Comparison of ENCODE assay signal across 2 cellular contexts in the genomic region with DNA sequence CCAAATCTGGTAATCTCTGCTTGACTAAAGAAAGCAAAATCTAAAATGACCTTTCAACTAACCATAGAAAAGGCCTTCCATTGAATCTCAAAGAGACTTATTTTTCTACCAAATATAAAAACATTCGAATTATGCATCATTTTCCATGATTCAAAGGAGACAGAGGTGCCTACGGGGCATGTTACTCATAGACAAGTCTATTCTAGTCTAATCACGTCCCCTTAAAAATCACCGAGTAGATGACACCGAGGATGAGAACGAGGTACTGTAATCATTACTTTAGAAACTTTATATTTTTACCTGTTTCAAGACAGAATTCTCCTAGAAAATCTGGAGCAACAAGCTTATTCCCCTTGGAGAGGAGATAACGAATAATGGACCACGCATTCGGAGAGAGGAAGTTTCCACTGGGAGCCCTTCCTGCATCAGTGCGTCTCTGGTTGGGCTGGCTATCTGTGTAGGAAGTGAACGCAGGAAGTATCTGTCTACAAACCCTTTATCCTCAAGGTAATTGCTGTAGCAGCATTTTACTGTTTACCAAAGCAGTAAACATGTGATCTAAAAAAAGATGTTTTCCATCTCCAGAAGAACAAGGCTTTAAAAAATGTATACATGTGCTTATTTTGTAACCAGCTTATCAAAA.
A peak's percentile ranks its signal among the peaks of the same experiment; 100 is the strongest.
TF ChIP-seq lines count a peak whose summit lies in the region.

No MANE protein-coding gene starts in this region.

TF ChIP-seq in HEK293, 187 proteins besides CTCF, POLR2A, EP300 and RAD21 (continued from another document):
- TF ChIP-seq, protein P1, sequence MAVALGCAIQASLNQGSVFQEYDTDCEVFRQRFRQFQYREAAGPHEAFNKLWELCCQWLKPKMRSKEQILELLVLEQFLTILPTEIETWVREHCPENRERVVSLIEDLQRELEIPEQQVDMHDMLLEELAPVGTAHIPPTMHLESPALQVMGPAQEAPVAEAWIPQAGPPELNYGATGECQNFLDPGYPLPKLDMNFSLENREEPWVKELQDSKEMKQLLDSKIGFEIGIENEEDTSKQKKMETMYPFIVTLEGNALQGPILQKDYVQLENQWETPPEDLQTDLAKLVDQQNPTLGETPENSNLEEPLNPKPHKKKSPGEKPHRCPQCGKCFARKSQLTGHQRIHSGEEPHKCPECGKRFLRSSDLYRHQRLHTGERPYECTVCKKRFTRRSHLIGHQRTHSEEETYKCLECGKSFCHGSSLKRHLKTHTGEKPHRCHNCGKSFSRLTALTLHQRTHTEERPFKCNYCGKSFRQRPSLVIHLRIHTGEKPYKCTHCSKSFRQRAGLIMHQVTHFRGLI (tag by site-specific recombination; IDR thresholded peaks at IDR 0.05) = peak; percentile 56; the same call in 1 of the 2 replicates

TF ChIP-seq in endothelial cell of umbilical vein, 7 proteins besides CTCF, POLR2A, EP300 and RAD21:
- TF ChIP-seq POLR2AphosphoS5 (IDR thresholded peaks at IDR 0.05; ENCODE audit: insufficient read depth, low read depth, low read length) (peak; percentile 44), EZH2 (IDR thresholded peaks at IDR 0.05; ENCODE audit: borderline replicate concordance, low read depth, low read length, severe bottlenecking) (no peak), GATA2 (IDR thresholded peaks at IDR 0.05; ENCODE audit: insufficient read depth, insufficient read length, low read depth, low read length) (peak; percentile 57)
